1 cellular context compared by ENCODE assay signal in the genomic region with DNA sequence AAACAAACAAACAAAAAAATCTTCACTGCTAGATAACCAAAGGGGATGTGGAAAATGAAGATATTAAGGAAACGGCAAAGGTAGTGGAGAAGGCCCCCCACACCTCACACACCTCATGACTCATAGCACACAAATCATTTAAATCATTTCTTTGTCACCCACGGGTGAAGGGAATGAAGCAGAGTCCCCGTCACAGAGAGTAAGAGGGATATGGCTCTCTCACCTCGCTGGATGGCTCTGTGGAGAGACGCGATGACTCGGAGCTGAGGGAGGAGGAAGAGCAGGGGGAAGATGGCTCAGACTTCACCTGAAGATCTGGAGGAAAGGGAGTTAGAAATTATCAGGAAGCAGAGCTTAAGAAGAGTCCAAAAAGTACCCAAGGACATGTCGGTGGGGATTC.
TF ChIP-seq lines count a peak whose summit lies in the region.

No MANE protein-coding gene starts in this region.

TF ChIP-seq in endothelial cell of umbilical vein, 7 proteins besides CTCF, POLR2A, EP300 and RAD21:
- TF ChIP-seq FOS (IDR thresholded peaks at IDR 0.05; ENCODE audit: borderline replicate concordance, insufficient read depth, low read length) (no peak), EZH2 (IDR thresholded peaks at IDR 0.05; ENCODE audit: borderline replicate concordance, low read depth, low read length, severe bottlenecking) (no peak), GATA2 (IDR thresholded peaks at IDR 0.05; ENCODE audit: insufficient read depth, insufficient read length, low read depth, low read length) (no peak), JUN (IDR thresholded peaks at IDR 0.05; ENCODE audit: borderline replicate concordance, insufficient read depth, insufficient read length, low read depth) (no peak), MYC (IDR thresholded peaks at IDR 0.05; ENCODE audit: low read depth, low read length) (no peak), POLR2AphosphoS5 (IDR thresholded peaks at IDR 0.05; ENCODE audit: insufficient read depth, low read depth, low read length) (no peak)
- TF ChIP-seq, protein P1, sequence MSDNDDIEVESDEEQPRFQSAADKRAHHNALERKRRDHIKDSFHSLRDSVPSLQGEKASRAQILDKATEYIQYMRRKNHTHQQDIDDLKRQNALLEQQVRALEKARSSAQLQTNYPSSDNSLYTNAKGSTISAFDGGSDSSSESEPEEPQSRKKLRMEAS (IDR thresholded peaks at IDR 0.05; ENCODE audit: insufficient read depth, insufficient read length) = no peak
